ENCODE assay signal across 8 cellular contexts in genomic region chr6:26204332-26205160, GRCh38.
DNase-seq lines count a peak whose midpoint lies in the region; ATAC-seq and TF ChIP-seq lines count a peak whose summit lies in the region.

No MANE protein-coding gene starts in this region.

- peak overlapping the region; percentile 99 for H3K9ac ChIP-seq in HUES48 (ENCODE audit: low read depth, low read length)
- peak overlapping the region; percentile 94 for H3K9ac ChIP-seq in NT2/D1 (ENCODE audit: insufficient read length, low read depth)

- no peak overlapping the region for H3K4me3 Mint-ChIP-seq in Caco-2 (ENCODE audit: unreplicated experiment)

- H3K4me1 ChIP-seq in Caco-2 (peaks cover 9% of the 10 kb centered on the region), HUES48 (ENCODE audit: control insufficient read depth, insufficient read depth, low read length) (peaks cover 31% of the 10 kb centered on the region), NT2/D1 (ENCODE audit: insufficient read depth, insufficient read length) (no peaks in the 10 kb centered on the region)

- peaks cover 4% of the 10 kb centered on the region for H3K4me1 Mint-ChIP-seq in Caco-2 (ENCODE audit: low read depth, unreplicated experiment)

- DNase-seq in Caco-2 (peak; percentile 94 to 98), NT2/D1 (ENCODE audit: low read depth, low spot score) (peak; percentile 92), activated T-cell treated with anti-CD3 and anti-CD28 coated beads for 1 hour (ENCODE audit: low read depth) (peak; percentile 66), epithelial cell of proximal tubule (ENCODE audit: low read depth) (no peak), mucosa of gallbladder (ENCODE audit: low spot score) (peak; percentile 98)
- DNase-seq in stimulated activated CD8-positive, alpha-beta memory T cell treated with anti-CD3 and anti-CD28 coated beads, Interleukin-4, amount 100 ng/mL, for 4 hours (ENCODE audit: low read depth in 2 of 2, low spot score in 1 of 2) = peak; percentile 69 to 71

- peak in 1 of 2 experiments; percentile 41 for TF ChIP-seq CTCF in Caco-2 (IDR thresholded peaks at IDR 0.05; ENCODE audit: insufficient read depth in 1 of 2, low read depth in 1 of 2, low read length in 1 of 2, severe bottlenecking in 1 of 2, unreplicated experiment in 1 of 2)
- TF ChIP-seq CTCF in epithelial cell of proximal tubule (conservative IDR thresholded peaks at IDR 0.05; ENCODE audit: low read depth, low read length) = peak; percentile 45

- POLR2A ChIA-PET in Caco-2 (lab: Charles Lee) = interaction anchor here (1.0 to 3.1 kb wide), 11 partner anchors 7 to 173 kb away, joined by 3 to 87 read pairs (median 6); a partner anchor contains a TSS

- ATAC-seq in GM21381 (IDR thresholded peaks at IDR 0.05; ENCODE audit: unreplicated experiment) = peak; percentile 50

- no peaks in the 10 kb centered on the region for H3K36me3 ChIP-seq in Caco-2 (ENCODE audit: control insufficient read depth, insufficient read depth, low read length)
- no peaks in the 10 kb centered on the region for H3K36me3 ChIP-seq in HUES48 (ENCODE audit: control insufficient read depth, insufficient read depth, low read length)
- no peaks in the 10 kb centered on the region for H3K36me3 ChIP-seq in NT2/D1 (ENCODE audit: insufficient read depth, insufficient read length, low read length)

- no peaks in the 10 kb centered on the region for H3K27me3 ChIP-seq in Caco-2 (replicated peaks; ENCODE audit: control insufficient read depth, insufficient read depth, low read length)
- H3K27me3 ChIP-seq in HUES48 (ENCODE audit: control insufficient read depth, insufficient read depth, low read length) = no peaks in the 10 kb centered on the region
- H3K27me3 ChIP-seq in NT2/D1 (ENCODE audit: insufficient read depth, insufficient read length) = no peaks in the 10 kb centered on the region

- peaks cover 23% of the 10 kb centered on the region for H3K36me3 Mint-ChIP-seq in Caco-2 (ENCODE audit: insufficient read depth, unreplicated experiment)

- BruUV-seq in Caco-2 (replicated peaks; lab: Mats Ljungman, UMichigan) = TSS peak; percentile 89

- CTCF ChIA-PET in Caco-2 (lab: Charles Lee) = no interaction called here

- H3K4me3 ChIP-seq in Caco-2 (ENCODE audit: low read depth, low read length) = peak overlapping the region; percentile 90
- H3K4me3 ChIP-seq in HUES48 (ENCODE audit: low read depth, low read length) = peak overlapping the region; percentile 86
- H3K4me3 ChIP-seq in NT2/D1 (ENCODE audit: insufficient read length, low read depth) = peak overlapping the region; percentile 75
- peak overlapping the region; percentile 81 for H3K4me3 ChIP-seq in epithelial cell of proximal tubule (ENCODE audit: low read depth, low read length)

- H3K9me3 ChIP-seq in Caco-2 = no peaks in the 10 kb centered on the region
- no peaks in the 10 kb centered on the region for H3K9me3 ChIP-seq in HUES48 (ENCODE audit: control insufficient read depth, insufficient read depth, low read length)
- no peaks in the 10 kb centered on the region for H3K9me3 ChIP-seq in NT2/D1 (ENCODE audit: insufficient read depth, low read length)

- H3K27ac Mint-ChIP-seq in Caco-2 (ENCODE audit: unreplicated experiment) = no peak overlapping the region

- H3K27ac ChIP-seq in HUES48 (ENCODE audit: low read depth, low read length) = peak overlapping the region; percentile 98

- peaks cover under 1% of the 10 kb centered on the region for H3K27me3 Mint-ChIP-seq in Caco-2 (ENCODE audit: insufficient read depth, unreplicated experiment)

- intact Hi-C loops in Caco-2 (cut with micrococcal nuclease; ENCODE audit: unreplicated experiment) = loop anchor here (1.0 to 10.0 kb wide), 3 partner anchors 12 to 930 kb away; a partner anchor contains a TSS

- no peaks in the 10 kb centered on the region for H3K9me3 Mint-ChIP-seq in Caco-2 (ENCODE audit: unreplicated experiment)
